In genomic region chr3:49411550-49411967, GRCh38 we compare ENCODE assay signal across 8 cellular contexts. TPM values are rescaled to one million over a fixed set of nuclear protein-coding genes. Genes with fewer than 3 reads are reported as not detected.
DNase-seq lines count a peak whose midpoint lies in the region; ATAC-seq and TF ChIP-seq lines count a peak whose summit lies in the region.

No MANE protein-coding gene starts in this region.

- H3K27ac ChIP-seq in angular gyrus (ENCODE audit: low read depth, low read length) (peak overlapping the region; percentile 85), iPS-18a (ENCODE audit: low read length) (peak overlapping the region; percentile 18), spleen (peak overlapping the region; percentile 89 to 100 (median 98))

- H3K27me3 ChIP-seq in iPS-18a (ENCODE audit: control insufficient read depth, insufficient read depth, low read length) (no peaks in the 10 kb centered on the region), spleen (replicated peaks in 1 of 7) (no peaks in the 10 kb centered on the region)

- DNase-seq in RPMI7951 (ENCODE audit: low read depth) = peak; percentile 35
- peak; percentile 95 for DNase-seq in spleen
- DNase-seq in amniotic stem cell (lab: John Stamatoyannopoulos, UW) = no peak
- DNase-seq in NCI-H1694 treated with DMSO at 0.1 percent for 48 hours (lab: John Stamatoyannopoulos, UW) = no peak

- TF ChIP-seq POLR2A in spleen (IDR thresholded peaks at IDR 0.05) = no peak

- intact Hi-C loops in spleen (cut with DNase I; ENCODE audit: low total_unique reads) = loop anchor here (5.0 kb wide), 1 partner anchor 69 kb away; the partner anchor contains the start of gene USP4

- ATAC-seq in GM18861 (IDR thresholded peaks at IDR 0.05; ENCODE audit: unreplicated experiment) (peak; percentile 14), HG02763 (IDR thresholded peaks at IDR 0.05; ENCODE audit: unreplicated experiment) (peak; percentile 26)

- H3K36me3 ChIP-seq in iPS-18a (ENCODE audit: control insufficient read depth, low read depth, low read length) (no peaks in the 10 kb centered on the region), spleen (peaks cover 0 to 29% (median 9%) of the 10 kb centered on the region in 6 donors)

- peak overlapping the region; percentile 82 for H3K9ac ChIP-seq in iPS-18a (ENCODE audit: low read length)

- H3K9me3 ChIP-seq in iPS-18a (ENCODE audit: control insufficient read depth, low read depth, low read length) (no peaks in the 10 kb centered on the region), spleen (no peaks in the 10 kb centered on the region)

- peaks cover 13% of the 10 kb centered on the region for H3K4me1 ChIP-seq in iPS-18a (ENCODE audit: control insufficient read depth, low read depth, low read length)
- peaks cover 63 to 87% (median 82%) of the 10 kb centered on the region in 6 donors for H3K4me1 ChIP-seq in spleen

- H3K4me3 ChIP-seq in iPS-18a (ENCODE audit: low read length) (peak overlapping the region; percentile 97), spleen (peak overlapping the region; percentile 55 to 92 (median 78))

- WGBS in spleen, 5 donors = 0 to 1% (median 0%) methylated on average over 16 to 56 of the region's 56 CpGs

- TF ChIP-seq CTCF in spleen (IDR thresholded peaks at IDR 0.05 in 8 of 11, conservative IDR thresholded peaks at IDR 0.05 in 3 of 11) = peak in 3 of 11 experiments; percentile 7 to 41 (median 25)

RNA-seq across cellular contexts. Expression of gene RHOA, which starts 0.2 kb away (rescaled TPM):
- 627 and 650 TPM in 2 replicates for total RNA-seq in RPMI7951 (2014; rRNA removed; shearing (Covaris generic))
- 100 to 1,000 TPM; 452 to 693 (median 522) TPM for total RNA-seq in spleen
- 100 to 1,000 TPM; 226 to 346 (median 297) TPM for polyA plus RNA-seq in spleen

RNA-seq across cellular contexts. Expression of gene TCTA, which starts 0.7 kb away (rescaled TPM):
- total RNA-seq in RPMI7951 (2014; rRNA removed; shearing (Covaris generic)) = 22.9 and 24.3 TPM in 2 replicates
- total RNA-seq in spleen = 10 to 100 TPM; 22.1 to 39.4 (median 28.6) TPM
- 10 to 100 TPM; 18.2 to 27.4 (median 25.4) TPM for polyA plus RNA-seq in spleen

RNA-seq across cellular contexts. Expression of gene AMT, which starts 10.7 kb away (rescaled TPM):
- 1.5 TPM in 1 of 2 replicates, not detected in the other for total RNA-seq in RPMI7951 (2014; rRNA removed; shearing (Covaris generic))
- total RNA-seq in spleen = 10 to 100 TPM in 3 of 7 donors, 1 to 10 TPM in 4; 4.2 to 15.5 (median 7.0) TPM
- 10 to 100 TPM; 13.0 to 35.0 (median 32.9) TPM for polyA plus RNA-seq in spleen

RNA-seq across cellular contexts. Expression of gene NICN1, which starts 17.6 kb away (rescaled TPM):
- total RNA-seq in RPMI7951 (2014; rRNA removed; shearing (Covaris generic)) = 2.4 and 4.2 TPM in 2 replicates
- 10 to 100 TPM; 10.9 to 27.7 (median 17.9) TPM for total RNA-seq in spleen
- polyA plus RNA-seq in spleen = 10 to 100 TPM in 1 of 3 donors, 1 to 10 TPM in 2; 6.2 to 10.6 (median 9.6) TPM

RNA-seq across cellular contexts. Expression of gene GPX1, which starts 53.4 kb away (rescaled TPM):
- not detected in 2 replicates for total RNA-seq in RPMI7951 (2014; rRNA removed; shearing (Covaris generic))
- total RNA-seq in spleen = 100 to 1,000 TPM; 252 to 415 (median 300) TPM
- 100 to 1,000 TPM; 360 to 652 (median 488) TPM for polyA plus RNA-seq in spleen

Comparison
In these comparisons a context has a peak if more than half of its experiments do, and no peak if none do; other contexts are left out.
1. DNase-seq: peak in RPMI7951 (single experiment) and spleen (single experiment); none in amniotic stem cell (single experiment) and NCI-H1694 treated with DMSO at 0.1 percent for 48 hours (single experiment).
2. H3K27ac ChIP-seq: peak in every context shown above with its lines; median percentile 98 in spleen; 85 in angular gyrus; 18 in iPS-18a.